Comparison of ENCODE assay signal across 8 cellular contexts in the genomic region with DNA sequence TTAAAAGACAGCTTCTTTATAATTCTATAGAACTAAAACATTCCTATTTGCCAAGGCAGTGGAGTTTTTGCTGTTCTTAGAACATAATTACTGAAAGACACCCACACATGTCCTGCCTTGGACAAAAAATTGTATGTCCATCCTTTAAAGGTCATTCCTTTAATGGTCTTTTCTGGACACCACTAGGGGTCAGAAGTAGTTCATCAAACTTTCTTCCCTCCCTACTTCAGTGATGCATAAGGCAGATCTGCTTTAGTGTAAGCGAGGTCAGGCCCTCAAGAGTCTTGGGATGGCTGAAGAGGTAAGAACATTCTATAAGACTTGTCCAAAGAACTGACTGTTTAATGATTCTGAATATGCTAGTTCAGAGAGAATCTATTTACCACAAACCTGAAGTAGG. TPM values are rescaled to one million over a fixed set of nuclear protein-coding genes. Genes with fewer than 3 reads are reported as not detected.
DNase-seq lines count a peak whose midpoint lies in the region; ATAC-seq and TF ChIP-seq lines count a peak whose summit lies in the region.

No MANE protein-coding gene starts in this region.

- H3K36me3 ChIP-seq in WERI-Rb-1 = no peaks in the 10 kb centered on the region

- TF ChIP-seq CTCF in WERI-Rb-1 (IDR thresholded peaks at IDR 0.05; ENCODE audit: low read depth, low read length) = peak; percentile 38; the same call in 1 of the 2 replicates

- peak; percentile 68 for ATAC-seq in GM18873 (IDR thresholded peaks at IDR 0.05; ENCODE audit: low FRiP score, unreplicated experiment)
- no peak for ATAC-seq in stimulated activated naive CD8-positive, alpha-beta T cell treated with anti-CD3 and anti-CD28 coated beads, Interleukin-15, Interleukin-2, amounts not matched to agents 100 U/mL and 50 U/mL, for 24 hours

- H3K27ac ChIP-seq in WERI-Rb-1 = no peak overlapping the region

- H3K27me3 ChIP-seq in WERI-Rb-1 (ENCODE audit: insufficient read depth, low read depth, severe bottlenecking) = peaks cover 41% of the 10 kb centered on the region

- no peaks in the 10 kb centered on the region for H3K9me3 ChIP-seq in WERI-Rb-1 (ENCODE audit: severe bottlenecking)

- DNase-seq in AML-193 (lab: John Stamatoyannopoulos, UW) = peak; percentile 34 to 43
- DNase-seq in HT-29 (ENCODE audit: low spot score) = peak; percentile 71
- DNase-seq in WERI-Rb-1 = peak; percentile 6
- peak; percentile 74 for DNase-seq in kidney tubule cell (ENCODE audit: low spot score)
- DNase-seq in stimulated activated naive CD8-positive, alpha-beta T cell treated with anti-CD3 and anti-CD28 coated beads, Interleukin-15, Interleukin-2, amounts not matched to agents 100 U/mL and 50 U/mL, for 24 hours = no peak
- no peak for DNase-seq in NCI-H2107 (lab: John Stamatoyannopoulos, UW)
- DNase-seq in occipital lobe (lab: John Stamatoyannopoulos, UW) = no peak

- H3K4me3 ChIP-seq in WERI-Rb-1 (ENCODE audit: low read depth, low read length) = no peak overlapping the region

RNA-seq across cellular contexts. Expression of a gene that starts 4.3 kb away (rescaled TPM):
- not detected in 2 replicates for total RNA-seq in HT-29 (2014; rRNA removed; shearing (Covaris generic))
- not detected for total RNA-seq in occipital lobe

RNA-seq across cellular contexts. Expression of a gene that starts 22.1 kb away (rescaled TPM):
- total RNA-seq in HT-29 (2014; rRNA removed; shearing (Covaris generic)) = not detected in 2 replicates
- 441 TPM for total RNA-seq in occipital lobe

RNA-seq across cellular contexts. Expression of a gene that starts 29.5 kb away (rescaled TPM):
- total RNA-seq in HT-29 (2014; rRNA removed; shearing (Covaris generic)) = not detected in 2 replicates
- total RNA-seq in occipital lobe = not detected

RNA-seq across cellular contexts. Expression of a gene that starts 44.9 kb away (rescaled TPM):
- not detected in 2 replicates for total RNA-seq in HT-29 (2014; rRNA removed; shearing (Covaris generic))
- total RNA-seq in occipital lobe = 28.5 TPM

RNA-seq across cellular contexts. Expression of a gene that starts 49.8 kb away (rescaled TPM):
- not detected in 2 replicates for total RNA-seq in HT-29 (2014; rRNA removed; shearing (Covaris generic))
- 1,921 TPM for total RNA-seq in occipital lobe

Comparison
In these comparisons a context has a peak if more than half of its experiments do, and no peak if none do; other contexts are left out.
1. DNase-seq: peak in AML-193 (2 of 2), HT-29 (single experiment), WERI-Rb-1 (single experiment) and kidney tubule cell (single experiment); none in stimulated activated naive CD8-positive, alpha-beta T cell treated with anti-CD3 and anti-CD28 coated beads, Interleukin-15, Interleukin-2, amounts not matched to agents 100 U/mL and 50 U/mL, for 24 hours (single experiment), NCI-H2107 (single experiment) and occipital lobe (single experiment).